Comparison of ENCODE assay signal across 18 cellular contexts in the genomic region with DNA sequence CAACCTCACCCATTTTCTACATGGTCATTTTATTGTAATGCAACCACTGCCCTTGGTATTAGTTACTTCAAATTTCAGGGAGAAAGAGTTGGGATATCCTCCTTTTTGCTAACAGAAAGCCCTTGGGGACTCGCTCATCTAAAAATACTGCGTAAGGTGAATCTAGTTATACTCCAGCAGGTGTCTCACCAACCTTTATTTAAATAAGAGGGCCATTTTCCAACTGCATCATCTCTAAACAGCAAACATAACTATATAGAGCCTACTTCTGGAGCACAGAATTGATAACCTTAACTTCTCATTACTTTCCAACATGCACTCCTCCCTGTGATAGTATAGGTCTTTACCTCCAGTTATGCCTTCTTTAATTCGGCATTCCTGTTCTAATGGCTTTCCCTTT.
DNase-seq lines count a peak whose midpoint lies in the region; ATAC-seq and TF ChIP-seq lines count a peak whose summit lies in the region.
"Had no signal": no experiment of that assay in that cellular context is flagged by ENCODE, and none has a peak within 500 bp of the region (broad histone marks: within the 10 kb centered on the region; RNA-seq: fewer than 3 reads in every experiment).

No MANE protein-coding gene starts in this region.

- peak overlapping the region in 1 of 8 donors; percentile 22 for H3K4me3 Mint-ChIP-seq in CD4-positive, alpha-beta memory T cell
- no peak overlapping the region for H3K4me3 Mint-ChIP-seq in chondrocyte (ENCODE audit: unreplicated experiment)
- H3K4me3 Mint-ChIP-seq: CD14-positive monocyte, GM23338 had no signal

- H3K27ac ChIP-seq in A673 (ENCODE audit: low read depth, low read length, poor library complexity, severe bottlenecking) (peak overlapping the region; percentile 62), Panc1 (ENCODE audit: low read length) (no peak overlapping the region)
- H3K27ac ChIP-seq in CD4-positive, alpha-beta memory T cell (ENCODE audit: low read depth, low read length), result no peak overlapping the region
- H3K27ac ChIP-seq: HL-60 had no signal

- in situ Hi-C loops in Panc1 (cut with HindIII; ENCODE audit: low pct_unique_long_range_greater_than_20kb, low sequenced_read_pairs), result no loop called here

- POLR2A ChIA-PET in A673 (lab: Charles Lee; ENCODE audit: low non-redundant PET) (no interaction called here), Panc1 (lab: Charles Lee) (no interaction called here)
- POLR2A ChIA-PET in CD4-positive, alpha-beta memory T cell (lab: Charles Lee; ENCODE audit: partially characterized antibody), result interaction anchor here (0.9 to 1.4 kb wide), 5 partner anchors 10 to 240 kb away, joined by 3 to 5 read pairs (median 4); a partner anchor contains a TSS

- H3K4me1 Mint-ChIP-seq in CD4-positive, alpha-beta memory T cell, result peaks cover 61 to 92% (median 79%) of the 10 kb centered on the region in 4 donors
- H3K4me1 Mint-ChIP-seq in chondrocyte (ENCODE audit: low read depth), result peaks cover 95% of the 10 kb centered on the region

- intact Hi-C loops in A673 (cut with micrococcal nuclease; ENCODE audit: unreplicated experiment) (loop anchor here (5.0 kb wide), 1 partner anchor 72 kb away; no protein-coding TSS in a partner anchor), Panc1 (cut with micrococcal nuclease; ENCODE audit: unreplicated experiment) (no loop called here)
- intact Hi-C loops in CD4-positive, alpha-beta memory T cell (cut with micrococcal nuclease), result loop anchor here (2.0 kb wide), 2 partner anchors 75 to 241 kb away; no protein-coding TSS in a partner anchor

- H3K27me3 ChIP-seq in A673 (replicated peaks; ENCODE audit: insufficient read depth, low read depth, low read length, poor library complexity), result no peaks in the 10 kb centered on the region
- H3K27me3 ChIP-seq in CD4-positive, alpha-beta memory T cell (ENCODE audit: insufficient read depth, low read length), result no peaks in the 10 kb centered on the region
- no peaks in the 10 kb centered on the region for H3K27me3 ChIP-seq in Panc1 (ENCODE audit: control insufficient read depth, insufficient read depth, low read length)

- BruUV-seq in A673 (replicated peaks; lab: Mats Ljungman, UMichigan), result no TSS peak
- BruUV-seq in Panc1 (replicated peaks; lab: Mats Ljungman, UMichigan), result no TSS peak

- H3K27me3 Mint-ChIP-seq in CD4-positive, alpha-beta memory T cell, result no peaks in the 10 kb centered on the region
- H3K27me3 Mint-ChIP-seq in chondrocyte (ENCODE audit: low read depth), result no peaks in the 10 kb centered on the region

- no peak for ATAC-seq in Panc1
- ATAC-seq: SK-N-SH treated with all-trans-retinoic acid at 6 μM for 48 hours had no signal

- CTCF ChIA-PET in A673 (lab: Charles Lee), result no interaction called here
- CTCF ChIA-PET in CD4-positive, alpha-beta memory T cell (lab: Charles Lee; ENCODE audit: partially characterized antibody), result no interaction called here
- CTCF ChIA-PET in Panc1 (lab: Charles Lee), result no interaction called here

- H3K9me3 Mint-ChIP-seq in CD4-positive, alpha-beta memory T cell, result peaks cover 0 to 5% (median 0%) of the 10 kb centered on the region in 8 donors
- H3K9me3 Mint-ChIP-seq in chondrocyte (ENCODE audit: low read depth), result no peaks in the 10 kb centered on the region
- H3K9me3 Mint-ChIP-seq: GM23338 had no signal

- H3K4me3 ChIP-seq in A673 (ENCODE audit: low read depth, low read length, poor library complexity, severe bottlenecking) (no peak overlapping the region), Panc1 (ENCODE audit: low read depth in 2 of 2, low read length in 2 of 2) (no peak overlapping the region)
- H3K4me3 ChIP-seq in CD4-positive, alpha-beta memory T cell (ENCODE audit: low read length in 2 of 2), result no peak overlapping the region
- H3K4me3 ChIP-seq: GM23338 had no signal

- H3K36me3 ChIP-seq in A673 (ENCODE audit: insufficient read depth, low read length, poor library complexity, severe bottlenecking) (no peaks in the 10 kb centered on the region), Panc1 (ENCODE audit: control insufficient read depth, insufficient read depth, low read length) (no peaks in the 10 kb centered on the region)
- H3K36me3 ChIP-seq in CD4-positive, alpha-beta memory T cell (ENCODE audit: insufficient read depth, low read length), result no peaks in the 10 kb centered on the region

- peaks cover 61% of the 10 kb centered on the region for H3K4me1 ChIP-seq in A673 (ENCODE audit: insufficient read depth, low read length, poor library complexity, severe bottlenecking)
- H3K4me1 ChIP-seq in CD4-positive, alpha-beta memory T cell (ENCODE audit: insufficient read depth, low read length), result peaks cover 44% of the 10 kb centered on the region
- 0 out of 2 replicates have a peak, but pooled peaks cover 5% of the 10 kb centered on the region for H3K4me1 ChIP-seq in Panc1 (ENCODE audit: control insufficient read depth, insufficient read depth, low read length)

- TF ChIP-seq CTCF in A673 (conservative IDR thresholded peaks at IDR 0.05; ENCODE audit: low read depth, low read length) (no peak), Panc1 (IDR thresholded peaks at IDR 0.05) (peak; percentile 1; the same call in 1 of the 2 replicates), chondrocyte (IDR thresholded peaks at IDR 0.05) (no peak)

- no peaks in the 10 kb centered on the region for H3K9me3 ChIP-seq in A673 (ENCODE audit: low read depth, low read length, poor library complexity, severe bottlenecking)
- H3K9me3 ChIP-seq in CD4-positive, alpha-beta memory T cell (ENCODE audit: control insufficient read depth in 1 of 2, low read length in 2 of 2), result no peaks in the 10 kb centered on the region
- H3K9me3 ChIP-seq in Panc1 (ENCODE audit: control insufficient read depth, insufficient read depth, low read depth, low read length), result peaks cover 31% of the 10 kb centered on the region; the same call in 1 of the 2 replicates

- DNase-seq in A673 (ENCODE audit: low spot score) (no peak), Panc1 (ENCODE audit: low read depth, low spot score) (no peak), chondrocyte (ENCODE audit: low spot score) (no peak), SKM-1 (lab: John Stamatoyannopoulos, UW; ENCODE audit: unreplicated experiment) (no peak), NCI-H748 treated with DMSO at 0.1 percent for 48 hours (lab: John Stamatoyannopoulos, UW) (no peak), NCI-H187 treated with DMSO at 0.1 percent for 48 hours (lab: John Stamatoyannopoulos, UW) (no peak), SW 1271 (lab: John Stamatoyannopoulos, UW) (no peak)
- no peak for DNase-seq in CD4-positive, alpha-beta memory T cell
- DNase-seq: ACHN, AML-193, DMS79 treated with DMSO at 0.1 percent for 48 hours, NCI-H2029, NCI-H510A treated with DMSO at 0.1 percent for 48 hours, SHP77 had no signal

- H3K27ac Mint-ChIP-seq in CD4-positive, alpha-beta memory T cell, result peak overlapping the region in 4 of 7 donors; percentile 7 to 49 (median 23)
- H3K27ac Mint-ChIP-seq in chondrocyte (ENCODE audit: unreplicated experiment), result peak overlapping the region; percentile 63
- H3K27ac Mint-ChIP-seq: CD14-positive monocyte had no signal

- H3K36me3 Mint-ChIP-seq in CD4-positive, alpha-beta memory T cell, result no peaks in the 10 kb centered on the region
- peaks cover 2% of the 10 kb centered on the region for H3K36me3 Mint-ChIP-seq in chondrocyte (ENCODE audit: low read depth)
